Comparison of ENCODE assay signal across 27 cellular contexts in the genomic region with DNA sequence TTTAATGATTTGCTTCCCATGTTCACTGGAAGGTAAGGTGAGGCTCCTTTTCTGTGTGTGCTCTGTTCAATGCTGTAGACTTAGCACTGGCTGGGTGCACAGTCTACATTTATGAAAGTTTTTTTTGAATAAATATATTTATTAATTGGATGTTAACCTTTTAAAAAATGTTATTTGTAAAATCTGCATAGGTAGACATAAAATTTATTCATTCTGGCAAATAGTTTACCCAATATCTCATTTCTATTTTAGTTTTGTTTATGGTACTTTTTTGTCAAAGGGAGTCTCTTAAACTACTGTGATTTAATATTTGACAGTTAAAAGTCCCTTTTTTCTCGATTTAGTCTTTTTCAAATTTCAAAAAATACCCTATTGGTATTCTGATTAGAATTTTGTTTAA. TPM values are rescaled to one million over a fixed set of nuclear protein-coding genes. Genes with fewer than 3 reads are reported as not detected.
"Had no signal": no experiment of that assay in that cellular context is flagged by ENCODE, and none has a peak within 500 bp of the region (broad histone marks: within the 10 kb centered on the region; RNA-seq: fewer than 3 reads in every experiment).

No MANE protein-coding gene starts in this region.

- H3K4me3 ChIP-seq: neural progenitor cell, ovary, psoas muscle, right lobe of liver, sigmoid colon, stomach, thoracic aorta, thyroid gland, tibial nerve, upper lobe of left lung, vagina had no signal

- H3K79me2 ChIP-seq: parathyroid adenoma had no signal

- H3K9ac ChIP-seq: neural progenitor cell, parathyroid adenoma had no signal

- ATAC-seq: natural killer cell; psoas muscle; right cardiac atrium; right lobe of liver; stimulated activated effector memory CD8-positive, alpha-beta T cell treated with anti-CD3 and anti-CD28 coated beads, Interleukin-12 subunit alpha, Interleukin-12 subunit beta, amount 100 ng/mL, for 72 hours; stimulated activated naive B cell treated with anti-CD40 and anti-IgM and Interleukin-4, amounts not matched to agents 10 μg/mL and 1 μg/mL and 100 μg/mL, for 72 hours had no signal

- H3K9me3 ChIP-seq: ovary, psoas muscle, right lobe of liver, sigmoid colon, stomach, thoracic aorta, thyroid gland, tibial nerve, upper lobe of left lung, vagina had no signal

- H3K4me1 ChIP-seq: parathyroid adenoma, psoas muscle, right lobe of liver had no signal

- DNase-seq: natural killer cell; occipital lobe; ovary; posterior cingulate gyrus; psoas muscle; right cardiac atrium; right lobe of liver; sigmoid colon; small intestine; stimulated activated CD4-positive, alpha-beta T cell treated with anti-CD3 and anti-CD28 coated beads, Interleukin-15, amount 100 ng/mL, for 24 hours; stimulated activated CD4-positive, alpha-beta T cell treated with anti-CD3 and anti-CD28 coated beads, Interleukin-2, amount 100 ng/mL, for 24 hours; stimulated activated CD4-positive, alpha-beta T cell treated with anti-CD3 and anti-CD28 coated beads, Interleukin-2, amount 100 ng/mL, for 48 hours; stimulated activated CD4-positive, alpha-beta T cell treated with anti-CD3 and anti-CD28 coated beads, Interleukin-4, amount 100 ng/mL, for 24 hours; stimulated activated naive B cell treated with anti-CD40 and anti-IgM and Interleukin-4, amounts not matched to agents 10 μg/mL and 1 μg/mL and 100 μg/mL, for 72 hours; stimulated activated naive CD4-positive, alpha-beta T cell treated with Interleukin-2 at 50 U/mL for 16 hours; stomach; thyroid gland; trophoblast cell; upper lobe of left lung had no signal

- FAIRE-seq: small intestine, urothelium cell line had no signal

- H3K36me3 ChIP-seq: neural progenitor cell, ovary, right lobe of liver, sigmoid colon, stomach, thoracic aorta, thyroid gland, tibial nerve, upper lobe of left lung, vagina had no signal

- H2AFZ ChIP-seq: neural progenitor cell, parathyroid adenoma had no signal

- H3K27me3 ChIP-seq: neural progenitor cell, ovary, right lobe of liver, sigmoid colon, stomach, thyroid gland, tibial nerve, upper lobe of left lung, vagina had no signal

- H3K4me2 ChIP-seq: neural progenitor cell had no signal

- H3K27ac ChIP-seq: neural progenitor cell, ovary, parathyroid adenoma, psoas muscle, right lobe of liver, sigmoid colon, stomach, thoracic aorta, thyroid gland, tibial nerve, upper lobe of left lung, vagina had no signal

RNA-seq across cellular contexts. Expression of gene CDKL4, which starts 19.9 kb away (rescaled TPM):
- total RNA-seq: natural killer cell had no signal
- polyA plus RNA-seq: neural cell, sigmoid colon, small intestine, stomach had no signal
